In genomic region chr5:140926211-140926902, GRCh38 we compare ENCODE assay signal across 8 cellular contexts. TPM values are rescaled to one million over a fixed set of nuclear protein-coding genes. Genes with fewer than 3 reads are reported as not detected.
A peak's percentile ranks its signal among the peaks of the same experiment; 100 is the strongest.
DNase-seq lines count a peak whose midpoint lies in the region; ATAC-seq, FAIRE-seq and TF ChIP-seq lines count a peak whose summit lies in the region.

Gene PCDHAC1 (plus strand): TSS chr5:140926299. CDS start chr5:140926893, 594 bp downstream.

- DNase-seq in DMS79 treated with DMSO at 0.1 percent for 48 hours (lab: John Stamatoyannopoulos, UW) (peak; percentile 81), NCI-H2029 (lab: John Stamatoyannopoulos, UW) (peak; percentile 78), frontal cortex (ENCODE audit: low spot score in 2 of 2) (peak; percentile 63 to 77), upper lobe of left lung (peak; percentile 89 to 96)
- peak; percentile 53 to 63 for DNase-seq in activated T-cell treated with anti-CD3 and anti-CD28 coated beads, Interleukin-2, amount 50 U/mL, for 48 hours

- peak; percentile 13 for TF ChIP-seq EP300 in neural cell (conservative IDR thresholded peaks at IDR 0.05; ENCODE audit: poor library complexity, severe bottlenecking)
- no peak for TF ChIP-seq EP300 in upper lobe of left lung (IDR thresholded peaks at IDR 0.05)

- peaks cover 3 to 20% (median 13%) of the 10 kb centered on the region in 4 donors for H3K4me1 ChIP-seq in upper lobe of left lung

- peaks cover 8% of the 10 kb centered on the region for H3K79me2 ChIP-seq in neural cell (replicated peaks; ENCODE audit: insufficient read depth, low read length)

- peak within 1 kb of the TSS; percentile 72 for H3K4me3 ChIP-seq in neural cell (ENCODE audit: low read length)
- H3K4me3 ChIP-seq in upper lobe of left lung = peak within 1 kb of the TSS; percentile 25 to 60 (median 48)

- WGBS in upper lobe of left lung, 2 donors = 6% methylated on average over 57 of the region's 67 CpGs; no CpG with 5 or more reads in 1 of the 2 donors

- H3K27ac ChIP-seq in neural cell (ENCODE audit: low read length) (peak within 1 kb of the TSS; percentile 13), upper lobe of left lung (peak within 1 kb of the TSS in 3 of 4 donors; percentile 48 to 76 (median 71))

- H3K27me3 ChIP-seq in neural cell (ENCODE audit: insufficient read depth, low read depth, low read length) = no peaks in the 10 kb centered on the region
- H3K27me3 ChIP-seq in upper lobe of left lung = peaks cover 0 to 5% (median 0%) of the 10 kb centered on the region in 4 donors

- no peaks in the 10 kb centered on the region for H3K36me3 ChIP-seq in neural cell (ENCODE audit: insufficient read depth, low read length)
- no peaks in the 10 kb centered on the region for H3K36me3 ChIP-seq in upper lobe of left lung

- H3K9me2 ChIP-seq in neural cell (ENCODE audit: insufficient read depth, low read length) = no peaks in the 10 kb centered on the region

- TF ChIP-seq CTCF in neural cell (IDR thresholded peaks at IDR 0.05; ENCODE audit: poor library complexity, severe bottlenecking) (peak; percentile 92), upper lobe of left lung (IDR thresholded peaks at IDR 0.05) (peak; percentile 63 to 96 (median 88))

- no peaks in the 10 kb centered on the region for H3F3A ChIP-seq in neural cell (ENCODE audit: insufficient read depth, low read length, poor library complexity, severe bottlenecking)

- no peak for TF ChIP-seq POLR2A in upper lobe of left lung (IDR thresholded peaks at IDR 0.05)

- H3K4me2 ChIP-seq in neural cell (ENCODE audit: low read length) = peak within 1 kb of the TSS; percentile 22

- no peak for FAIRE-seq in frontal cortex (lab: Jason Lieb, UNC)

- H2AFZ ChIP-seq in neural cell (ENCODE audit: low read depth, low read length) = no peak within 1 kb of the TSS

- H3K9me3 ChIP-seq in neural cell (ENCODE audit: low read length) (no peaks in the 10 kb centered on the region), upper lobe of left lung (no peaks in the 10 kb centered on the region)

- peak; percentile 77 for TF ChIP-seq RAD21 in neural cell (conservative IDR thresholded peaks at IDR 0.05)

- peak; percentile 96 for ATAC-seq in upper lobe of left lung (ENCODE audit: low FRiP score in 2 of 2)
- no peak for ATAC-seq in HG02588 (IDR thresholded peaks at IDR 0.05; ENCODE audit: unreplicated experiment)
- no peak for ATAC-seq in GM19467 (IDR thresholded peaks at IDR 0.05; ENCODE audit: unreplicated experiment)

- H3K9ac ChIP-seq in neural cell (ENCODE audit: low read length) = peak within 1 kb of the TSS; percentile 54

- no peaks in the 10 kb centered on the region for H4K20me1 ChIP-seq in neural cell (ENCODE audit: insufficient read depth)

TF ChIP-seq in neural cell, 6 proteins besides CTCF, POLR2A, EP300 and RAD21:
- TF ChIP-seq MXI1 (conservative IDR thresholded peaks at IDR 0.05; ENCODE audit: poor library complexity, severe bottlenecking) = no peak
- no peak for TF ChIP-seq EZH2 (IDR thresholded peaks at IDR 0.05; ENCODE audit: borderline replicate concordance, insufficient read depth, low read length, poor library complexity, severe bottlenecking)
- no peak for TF ChIP-seq TAF1 (IDR thresholded peaks at IDR 0.05; ENCODE audit: low read depth)
- TF ChIP-seq POLR2AphosphoS5 (IDR thresholded peaks at IDR 0.05) = no peak
- TF ChIP-seq SMC3 (conservative IDR thresholded peaks at IDR 0.05; ENCODE audit: poor library complexity) = peak; percentile 79
- no peak for TF ChIP-seq REST (IDR thresholded peaks at IDR 0.05; ENCODE audit: borderline replicate concordance)
TF ChIP-seq in neural cell: peak in this region for 1.

RNA-seq across cellular contexts. Expression of gene PCDHAC1, which starts in this region (rescaled TPM):
- total RNA-seq in frontal cortex (76.2 TPM), upper lobe of left lung (1 to 10 TPM; 3.9 to 7.6 (median 5.9) TPM)
- 2.4 and 3.3 TPM in 2 replicates for polyA plus RNA-seq in neural cell
- 134 and 140 TPM in 2 replicates for polyA minus RNA-seq in neural cell

Comparison
In these comparisons a context has a peak if more than half of its experiments do, and no peak if none do; other contexts are left out.
1. ATAC-seq: peak in upper lobe of left lung (2 of 2); none in HG02588 (single experiment) and GM19467 (single experiment).
2. Peak in every context shown above with its lines, with median percentiles within 50 percentile points of each other: DNase-seq.